21 cellular contexts compared by ENCODE assay signal in the genomic region with DNA sequence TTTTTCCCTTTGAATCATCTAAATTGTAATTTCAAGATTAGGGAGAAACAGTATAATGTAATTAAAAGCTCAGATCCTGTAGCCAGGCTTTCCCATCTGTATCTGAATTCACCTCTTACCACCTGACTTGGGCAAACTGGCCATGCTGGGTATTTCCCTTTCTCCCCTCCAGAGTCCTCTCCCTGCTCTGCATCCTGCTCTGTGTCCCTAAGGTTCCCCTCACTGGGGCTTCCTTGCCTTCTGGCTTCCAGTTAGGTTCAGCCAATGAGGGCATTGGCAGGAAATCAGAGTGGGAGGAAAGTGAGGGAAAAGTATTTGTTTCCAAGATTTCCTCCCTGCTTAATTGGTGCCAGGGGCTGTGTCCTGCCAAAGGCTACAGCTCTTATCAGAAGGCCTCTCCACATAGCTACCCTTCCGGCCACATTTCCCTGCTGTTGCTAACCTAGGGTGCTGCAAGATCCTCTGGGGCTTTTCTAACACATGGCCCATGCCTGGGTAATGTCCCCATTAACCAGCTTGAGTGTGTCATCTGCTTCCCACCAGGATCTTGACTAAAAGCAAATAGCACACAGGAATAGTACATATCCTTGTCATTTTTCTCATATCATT. TPM values are rescaled to one million over a fixed set of nuclear protein-coding genes. Genes with fewer than 3 reads are reported as not detected.
DNase-seq lines count a peak whose midpoint lies in the region; ATAC-seq and TF ChIP-seq lines count a peak whose summit lies in the region.
"Had no signal": no experiment of that assay in that cellular context is flagged by ENCODE, and none has a peak within 500 bp of the region (broad histone marks: within the 10 kb centered on the region; RNA-seq: fewer than 3 reads in every experiment).

No MANE protein-coding gene starts in this region.

- no peak overlapping the region for H3K9ac ChIP-seq in mammary epithelial cell (ENCODE audit: insufficient read depth, low read length)

- H3K9me3 ChIP-seq in mammary epithelial cell (replicated peaks; ENCODE audit: insufficient read depth, low read length) (no peaks in the 10 kb centered on the region), left lung (no peaks in the 10 kb centered on the region), aorta (ENCODE audit: control insufficient read depth, low read length) (no peaks in the 10 kb centered on the region)

- peak overlapping the region; percentile 39 for H2AFZ ChIP-seq in mammary epithelial cell (ENCODE audit: low read depth, low read length)

- TF ChIP-seq CTCF in mammary epithelial cell (conservative IDR thresholded peaks at IDR 0.05 in 1 of 2, IDR thresholded peaks at IDR 0.05 in 1 of 2; ENCODE audit: extremely low read depth in 1 of 2, insufficient read depth in 1 of 2, low read depth in 1 of 2, low read length in 2 of 2) (no peak), MCF 10A (IDR thresholded peaks at IDR 0.05; ENCODE audit: unreplicated experiment) (no peak), fibroblast of pulmonary artery (IDR thresholded peaks at IDR 0.05; ENCODE audit: low read length, missing control alignments) (no peak), left lung (IDR thresholded peaks at IDR 0.05) (no peak), GM13976 (IDR thresholded peaks at IDR 0.05; ENCODE audit: borderline replicate concordance, control extremely low read depth, extremely low read depth, insufficient read depth, missing control alignments) (no peak)

- H3K27me3 ChIP-seq in mammary epithelial cell (ENCODE audit: insufficient read depth, low read length) (peaks cover 3% of the 10 kb centered on the region), left lung (no peaks in the 10 kb centered on the region), aorta (ENCODE audit: control insufficient read depth in 1 of 2, insufficient read depth in 2 of 2, low read length in 1 of 2) (no peaks in the 10 kb centered on the region)

- H3K79me2 ChIP-seq in mammary epithelial cell (ENCODE audit: insufficient read depth, low read length): no peaks in the 10 kb centered on the region

- H3K36me3 Mint-ChIP-seq in MCF 10A (ENCODE audit: insufficient read depth, unreplicated experiment): no peaks in the 10 kb centered on the region
- H3K36me3 Mint-ChIP-seq: brain, CD14-positive monocyte, immature natural killer cell had no signal

- H3K36me3 ChIP-seq in mammary epithelial cell (ENCODE audit: insufficient read depth, low read length) (no peaks in the 10 kb centered on the region), left lung (no peaks in the 10 kb centered on the region), aorta (ENCODE audit: control insufficient read depth in 1 of 2, insufficient read depth in 2 of 2, low read length in 1 of 2) (no peaks in the 10 kb centered on the region)

- DNase-seq in mammary epithelial cell (no peak), MCF 10A (ENCODE audit: unreplicated experiment) (no peak), fibroblast of pulmonary artery (ENCODE audit: low read depth) (peak; percentile 76), left lung (no peak), aorta (peak in 1 of 2 donors; percentile 66), NCI-H1105 treated with DMSO at 0.1 percent for 48 hours (lab: John Stamatoyannopoulos, UW) (no peak), GM13976 (ENCODE audit: low spot score) (no peak)
- no peak for DNase-seq in activated CD4-positive, alpha-beta T cell treated with anti-CD3 and anti-CD28 coated beads for 1 hour
- DNase-seq: activated CD4-positive, CD25-positive, alpha-beta regulatory T cell treated with anti-CD3 and anti-CD28 coated beads, Interleukin-2, amount 50 U/mL, for 72 hours; activated CD8-positive, alpha-beta memory T cell treated with anti-CD3 and anti-CD28 coated beads, Interleukin-2, amount 50 U/mL, for 4 hours; effector CD8-positive, alpha-beta T cell; foreskin fibroblast; immature natural killer cell; Kasumi-1; NCI-H187 treated with DMSO at 0.1 percent for 48 hours; NCI-H524 treated with DMSO at 0.1 percent for 48 hours had no signal

- POLR2A ChIA-PET in MCF 10A (lab: Yijun Ruan, JAX): no interaction called here

- H3K4me2 ChIP-seq in mammary epithelial cell (ENCODE audit: insufficient read depth, low read depth, low read length): no peak overlapping the region

- no peaks in the 10 kb centered on the region for H4K20me1 ChIP-seq in mammary epithelial cell (ENCODE audit: insufficient read depth, low read length)

- H3K9me3 Mint-ChIP-seq in MCF 10A (ENCODE audit: unreplicated experiment): no peaks in the 10 kb centered on the region
- H3K9me3 Mint-ChIP-seq: CD14-positive monocyte had no signal

- CTCF ChIA-PET in mammary epithelial cell (lab: Charles Lee; ENCODE audit: low non-redundant PET) (no interaction called here), MCF 10A (lab: Yijun Ruan, JAX) (interaction anchor here (0.6 to 1.7 kb wide), 4 partner anchors 21 to 1340 kb away, joined by 3 to 7 read pairs (median 3); no protein-coding TSS in a partner anchor)

- no peaks in the 10 kb centered on the region for H3K4me1 ChIP-seq in mammary epithelial cell (ENCODE audit: insufficient read depth, low read length)
- H3K4me1 ChIP-seq in left lung: no peaks in the 10 kb centered on the region
- H3K4me1 ChIP-seq in aorta (ENCODE audit: control insufficient read depth in 1 of 2, insufficient read depth in 2 of 2, low read length in 2 of 2): no peaks in the 10 kb centered on the region

- H3K27ac Mint-ChIP-seq in MCF 10A (ENCODE audit: low read depth, unreplicated experiment): no peak overlapping the region
- H3K27ac Mint-ChIP-seq: CD14-positive monocyte, immature natural killer cell, progenitor cell of endocrine pancreas had no signal

- 40% methylated on average over 1 of the region's 1 CpG for WGBS in mammary epithelial cell (ENCODE audit: low coverage, missing lambda C conversion rate)
- 4 to 10% methylated on average over 1 of the region's 1 CpG for WGBS in aorta, 2 donors

- ATAC-seq in left lung (peak; percentile 40), aorta (ENCODE audit: low FRiP score) (peak; percentile 64)
- ATAC-seq: Panc1 had no signal

- no peaks in the 10 kb centered on the region for H3K4me1 Mint-ChIP-seq in MCF 10A (ENCODE audit: insufficient read depth, unreplicated experiment)
- H3K4me1 Mint-ChIP-seq: brain, CD14-positive monocyte, immature natural killer cell had no signal

- H3K27ac ChIP-seq in mammary epithelial cell (ENCODE audit: insufficient read depth, low read depth, low read length): no peak overlapping the region
- no peak overlapping the region for H3K27ac ChIP-seq in left lung
- no peak overlapping the region for H3K27ac ChIP-seq in aorta (ENCODE audit: low read depth in 1 of 2, low read length in 2 of 2)
- H3K27ac ChIP-seq: 22Rv1 had no signal

- BruUV-seq in mammary epithelial cell (replicated peaks; lab: Mats Ljungman, UMichigan): no TSS peak
- BruUV-seq in MCF 10A (replicated peaks; lab: Mats Ljungman, UMichigan): no TSS peak

- H3K27me3 Mint-ChIP-seq in MCF 10A (ENCODE audit: insufficient read depth, unreplicated experiment): no peaks in the 10 kb centered on the region
- H3K27me3 Mint-ChIP-seq: progenitor cell of endocrine pancreas had no signal

- dilution Hi-C loops in mammary epithelial cell (cut with HindIII; ENCODE audit: low sequenced_read_pairs): no loop called here

- intact Hi-C loops in mammary epithelial cell (cut with micrococcal nuclease): no loop called here
- intact Hi-C loops in MCF 10A (cut with micrococcal nuclease): no loop called here
- intact Hi-C loops in left lung (cut with DNase I): no loop called here
- intact Hi-C loops in aorta (cut with DNase I): no loop called here

- H3K4me3 ChIP-seq in mammary epithelial cell (replicated peaks in 1 of 3; ENCODE audit: insufficient read depth in 1 of 3, low read depth in 2 of 3, low read length in 3 of 3) (no peak overlapping the region), fibroblast of pulmonary artery (replicated peaks; ENCODE audit: low read depth, low read length) (no peak overlapping the region), left lung (no peak overlapping the region), aorta (ENCODE audit: low read length in 2 of 2) (no peak overlapping the region)

- in situ Hi-C loops in mammary epithelial cell (cut with MboI; ENCODE audit: low sequenced_read_pairs in 2 of 2): no loop called here
- in situ Hi-C loops in GM13976 (cut with MboI; ENCODE audit: low sequenced_read_pairs, unreplicated experiment): no loop called here

- H3K4me3 Mint-ChIP-seq in MCF 10A (ENCODE audit: unreplicated experiment): no peak overlapping the region
- H3K4me3 Mint-ChIP-seq: brain, CD14-positive monocyte, immature natural killer cell had no signal

RNA-seq across cellular contexts. Expression of a gene that starts 51.0 kb away (rescaled TPM):
- total RNA-seq in mammary epithelial cell (10 to 100 TPM; 11.2 to 27.2 TPM), MCF 10A (2022) (8.8 and 10.9 TPM in 2 replicates), left lung (10 to 100 TPM; 25.9 to 31.0 TPM), aorta (100 to 1,000 TPM in 1 of 2 donors, 10 to 100 TPM in 1; 96.5 to 113 TPM)
- polyA plus RNA-seq in mammary epithelial cell (7.6 TPM), aorta (10 to 100 TPM; 19.3 to 29.2 TPM)
- 14.7 TPM for polyA minus RNA-seq in mammary epithelial cell
- polyA plus RNA-seq: CD14-positive monocyte, immature natural killer cell had no signal
